In genomic region chr6:36765943-36766648, GRCh38 we compare ENCODE assay signal across 8 cellular contexts.
DNase-seq lines count a peak whose midpoint lies in the region; ATAC-seq and TF ChIP-seq lines count a peak whose summit lies in the region.

No MANE protein-coding gene starts in this region.

- H3K27me3 Mint-ChIP-seq in T-cell: no peaks in the 10 kb centered on the region

- CTCF ChIA-PET in T-cell (lab: Charles Lee): interaction anchor here (0.5 to 4.3 kb wide), 15 partner anchors 10 to 444 kb away, joined by 3 to 24 read pairs (median 4); no protein-coding TSS in a partner anchor

- H3K4me3 Mint-ChIP-seq in T-cell: no peak overlapping the region

- peak; percentile 82 for DNase-seq in EL
- peak; percentile 77 for DNase-seq in HCEC 1CT
- DNase-seq in NCI-H1417 (lab: John Stamatoyannopoulos, UW): peak; percentile 89 to 96 (median 92)
- peak; percentile 55 to 83 (median 75) for DNase-seq in T-cell
- DNase-seq in adrenal gland: peak; percentile 83 to 93 (median 88)
- DNase-seq in left cardiac atrium: peak; percentile 85
- peak; percentile 66 for DNase-seq in renal cortical epithelial cell (ENCODE audit: low read depth)

- WGBS in adrenal gland, 4 donors: 25 to 32% (median 27%) methylated on average over 9 to 13 of the region's 13 CpGs

- peaks cover 0 to 6% of the 10 kb centered on the region in 2 donors for H3K4me1 ChIP-seq in adrenal gland (replicated peaks in 1 of 2)

- H3K9me3 Mint-ChIP-seq in T-cell: no peaks in the 10 kb centered on the region

- H3K36me3 ChIP-seq in adrenal gland (replicated peaks in 1 of 2): no peaks in the 10 kb centered on the region

- H3K9me3 ChIP-seq in adrenal gland (replicated peaks in 1 of 3): no peaks in the 10 kb centered on the region

- no peak overlapping the region for H3K4me3 ChIP-seq in adrenal gland

- peaks cover 35 to 45% (median 40%) of the 10 kb centered on the region in 3 donors for H3K4me1 Mint-ChIP-seq in T-cell

- no peaks in the 10 kb centered on the region for H3K27me3 ChIP-seq in adrenal gland

- no peaks in the 10 kb centered on the region for H3K36me3 Mint-ChIP-seq in T-cell

- peak; percentile 76 to 94 (median 76) for ATAC-seq in T-cell (replicated peaks in 1 of 4)
- peak; percentile 63 to 73 for ATAC-seq in left cardiac atrium
- ATAC-seq in HG02970 (IDR thresholded peaks at IDR 0.05; ENCODE audit: low FRiP score, unreplicated experiment): no peak

- TF ChIP-seq CTCF in adrenal gland (IDR thresholded peaks at IDR 0.05): peak; percentile 81 to 97 (median 92)

- POLR2A ChIA-PET in T-cell (lab: Charles Lee): no interaction called here

- no peak overlapping the region for H3K27ac ChIP-seq in adrenal gland

- H3K27ac Mint-ChIP-seq in T-cell: peak overlapping the region in 1 of 2 donors; percentile 31

- intact Hi-C loops in adrenal gland (cut with DNase I): loop anchor here (5.0 kb wide), 5 partner anchors 81 to 446 kb away; no protein-coding TSS in a partner anchor
- intact Hi-C loops in left cardiac atrium (cut with DNase I): loop anchor here (2.0 to 5.0 kb wide), 3 partner anchors 86 to 251 kb away; no protein-coding TSS in a partner anchor

- TF ChIP-seq POLR2A in adrenal gland (IDR thresholded peaks at IDR 0.05): no peak
